Comparison of ENCODE assay signal across 1 cellular context in genomic region chr19:49678970-49679831, GRCh38.
TF ChIP-seq lines count a peak whose summit lies in the region.

No MANE protein-coding gene starts in this region.

TF ChIP-seq in K562, 482 proteins besides CTCF, POLR2A, EP300 and RAD21:
- TF ChIP-seq TAF15 (IDR thresholded peaks at IDR 0.05; ENCODE audit: low read depth, low read length), result no peak
- peak; percentile 27; the same call in 1 of the 2 replicates for TF ChIP-seq TFAP4 (CRISPR knock-in tag; IDR thresholded peaks at IDR 0.05; ENCODE audit: borderline replicate concordance)
- TF ChIP-seq RBFOX2 (IDR thresholded peaks at IDR 0.05; ENCODE audit: low read depth, low read length), result 0 out of 2 replicates have a peak, but pooled peaks have one; percentile 26
- TF ChIP-seq, protein P1, sequence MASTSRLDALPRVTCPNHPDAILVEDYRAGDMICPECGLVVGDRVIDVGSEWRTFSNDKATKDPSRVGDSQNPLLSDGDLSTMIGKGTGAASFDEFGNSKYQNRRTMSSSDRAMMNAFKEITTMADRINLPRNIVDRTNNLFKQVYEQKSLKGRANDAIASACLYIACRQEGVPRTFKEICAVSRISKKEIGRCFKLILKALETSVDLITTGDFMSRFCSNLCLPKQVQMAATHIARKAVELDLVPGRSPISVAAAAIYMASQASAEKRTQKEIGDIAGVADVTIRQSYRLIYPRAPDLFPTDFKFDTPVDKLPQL (IDR thresholded peaks at IDR 0.05; ENCODE audit: extremely low read depth, insufficient read length), result no peak
- peak; percentile 65 for TF ChIP-seq PRDM10 (IDR thresholded peaks at IDR 0.05; ENCODE audit: partially characterized antibody)
- no peak for TF ChIP-seq PURB (CRISPR knock-in tag; IDR thresholded peaks at IDR 0.05; ENCODE audit: low read depth)
TF ChIP-seq in K562: peak in this region for 3.
